1 cellular context compared by ENCODE assay signal in genomic region chr7:461453-462172, GRCh38.
TF ChIP-seq lines count a peak whose summit lies in the region.

No MANE protein-coding gene starts in this region.

TF ChIP-seq in IMR-90, 13 proteins besides CTCF, POLR2A, EP300 and RAD21 (continued from another document):
- TF ChIP-seq ELK1 (IDR thresholded peaks at IDR 0.05; ENCODE audit: borderline replicate concordance, low read depth, low read length) (no peak), CHD1 (IDR thresholded peaks at IDR 0.05; ENCODE audit: low read depth, low read length) (no peak), FOS (IDR thresholded peaks at IDR 0.05; ENCODE audit: low read depth, low read length) (no peak), MXI1 (IDR thresholded peaks at IDR 0.05; ENCODE audit: borderline replicate concordance, low read depth, low read length) (no peak), MAFK (IDR thresholded peaks at IDR 0.05; ENCODE audit: low read depth, low read length) (no peak), RCOR1 (IDR thresholded peaks at IDR 0.05; ENCODE audit: insufficient replicate concordance, low read length) (no peak), MAZ (IDR thresholded peaks at IDR 0.05; ENCODE audit: borderline replicate concordance, low read depth, low read length) (no peak; the same call in 1 of the 2 replicates), USF2 (IDR thresholded peaks at IDR 0.05; ENCODE audit: low read depth, low read length) (no peak)
TF ChIP-seq in IMR-90: peak in this region for 0.
